ENCODE assay signal across 18 cellular contexts in genomic region chr1:60298290-60298689, GRCh38.
DNase-seq lines count a peak whose midpoint lies in the region; ATAC-seq, FAIRE-seq and TF ChIP-seq lines count a peak whose summit lies in the region.
"Had no signal": no experiment of that assay in that cellular context is flagged by ENCODE, and none has a peak within 500 bp of the region (broad histone marks: within the 10 kb centered on the region; RNA-seq: fewer than 3 reads in every experiment).

No MANE protein-coding gene starts in this region.

- H3K4me3 ChIP-seq in Loucy (ENCODE audit: low read length, poor library complexity, severe bottlenecking), result no peak overlapping the region
- H3K4me3 ChIP-seq in bronchial epithelial cell (ENCODE audit: low read depth, low read length), result no peak overlapping the region
- H3K4me3 ChIP-seq: HAP-1 had no signal

- DNase-seq in bronchial epithelial cell (ENCODE audit: low read depth) (peak; percentile 53), foreskin keratinocyte (peak; percentile 55 to 78), CD1c-positive myeloid dendritic cell (ENCODE audit: extremely low spot score) (no peak), left colon (no peak)
- DNase-seq: C1 segment of cervical spinal cord; Caco-2; CD4-positive, CD25-positive, alpha-beta regulatory T cell; CD8-positive, alpha-beta T cell; DMS153; DND-41; GOT3; HFFc6 had no signal

- peak overlapping the region; percentile 50 for H3K4me2 ChIP-seq in Loucy (ENCODE audit: low read depth, low read length, poor library complexity, severe bottlenecking)

- 0 out of 2 replicates have a peak, but pooled peaks cover 5% of the 10 kb centered on the region for H3F3A ChIP-seq in Loucy (ENCODE audit: low read depth)

- H3K4me1 ChIP-seq in Loucy (ENCODE audit: insufficient read depth, low read length, poor library complexity, severe bottlenecking), result peaks cover 24% of the 10 kb centered on the region
- H3K4me1 ChIP-seq in foreskin keratinocyte, result peaks cover 8% of the 10 kb centered on the region
- H3K4me1 ChIP-seq: Caco-2, HAP-1 had no signal

- H4K20me1 ChIP-seq in Loucy (ENCODE audit: insufficient read depth, low read length, poor library complexity, severe bottlenecking), result no peaks in the 10 kb centered on the region

- TF ChIP-seq CTCF in Loucy (conservative IDR thresholded peaks at IDR 0.05; ENCODE audit: low read length) (no peak), bronchial epithelial cell (IDR thresholded peaks at IDR 0.05; ENCODE audit: insufficient read depth, low read length, severe bottlenecking) (no peak), foreskin keratinocyte (conservative IDR thresholded peaks at IDR 0.05) (no peak)

- intact Hi-C loops in left colon (cut with DNase I, micrococcal nuclease), result no loop called here

- H3K79me2 ChIP-seq in Loucy (ENCODE audit: insufficient read depth, low read length), result no peaks in the 10 kb centered on the region

- H3K36me3 ChIP-seq in Loucy (ENCODE audit: insufficient read depth, low read length) (no peaks in the 10 kb centered on the region), bronchial epithelial cell (ENCODE audit: control insufficient read depth, insufficient read depth, low read length) (no peaks in the 10 kb centered on the region)
- H3K36me3 ChIP-seq: HAP-1 had no signal

- H3K9me3 ChIP-seq in Loucy (ENCODE audit: insufficient read depth, low read depth, low read length), result peaks cover 5% of the 10 kb centered on the region; the same call in 1 of the 2 replicates
- H3K9me3 ChIP-seq: Caco-2, HAP-1 had no signal

- ATAC-seq in foreskin keratinocyte (peak; percentile 83), HG03108 (IDR thresholded peaks at IDR 0.05; ENCODE audit: unreplicated experiment) (no peak), left colon (no peak)
- ATAC-seq: CD8-positive, alpha-beta T cell had no signal

- FAIRE-seq in bronchial epithelial cell (lab: Jason Lieb, UNC), result no peak
- FAIRE-seq: G401.6, GM12892, H54 had no signal

- H3K9me2 ChIP-seq in Loucy (replicated peaks; ENCODE audit: low read depth, low read length), result no peaks in the 10 kb centered on the region

- H3K27ac ChIP-seq in foreskin keratinocyte, result no peak overlapping the region

- H3K9ac ChIP-seq in Loucy (ENCODE audit: low read depth, low read length, poor library complexity, severe bottlenecking), result peak overlapping the region; percentile 27

- H3K27me3 ChIP-seq in Loucy (ENCODE audit: insufficient read depth, low read length, poor library complexity, severe bottlenecking) (no peaks in the 10 kb centered on the region), bronchial epithelial cell (ENCODE audit: control insufficient read depth, insufficient read depth, low read length) (no peaks in the 10 kb centered on the region), foreskin keratinocyte (peaks cover 11% of the 10 kb centered on the region)

- H2AFZ ChIP-seq in Loucy (ENCODE audit: low read length), result no peak overlapping the region

Comparison
In these comparisons a context has a peak if more than half of its experiments do, and no peak if none do; other contexts are left out.
1. DNase-seq: peak in bronchial epithelial cell (single experiment) and foreskin keratinocyte (2 of 2); none in CD1c-positive myeloid dendritic cell (single experiment) and left colon (0 of 2).